ENCODE assay signal across 8 cellular contexts in the genomic region with DNA sequence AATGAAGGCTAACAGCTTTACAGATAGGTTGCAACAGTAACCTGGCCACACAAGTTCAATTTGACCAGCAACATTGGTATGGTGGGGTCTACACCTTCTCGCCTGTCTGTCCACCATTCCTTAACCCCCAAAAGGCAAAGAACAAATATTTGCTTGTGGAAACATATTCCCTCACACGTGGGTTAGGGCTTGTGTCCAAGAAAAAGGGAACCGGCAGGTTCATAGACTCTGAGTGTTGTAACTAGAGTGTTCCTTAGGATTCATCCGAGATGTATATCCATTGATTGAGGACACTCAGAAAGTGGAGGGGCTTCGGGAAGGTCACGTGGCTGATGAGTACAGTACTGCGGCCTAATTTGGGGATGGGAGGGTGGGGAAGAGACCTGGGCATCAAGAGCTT. TPM values are rescaled to one million over a fixed set of nuclear protein-coding genes. Genes with fewer than 3 reads are reported as not detected.
DNase-seq lines count a peak whose midpoint lies in the region; ATAC-seq and TF ChIP-seq lines count a peak whose summit lies in the region.

No MANE protein-coding gene starts in this region.

- H3F3A ChIP-seq in DOHH2 (ENCODE audit: control insufficient read depth, insufficient read depth), result no peaks in the 10 kb centered on the region

- ATAC-seq in HG03095 (IDR thresholded peaks at IDR 0.05; ENCODE audit: unreplicated experiment), result no peak
- ATAC-seq in GM21360 (IDR thresholded peaks at IDR 0.05; ENCODE audit: unreplicated experiment), result no peak
- no peak for ATAC-seq in HG03139 (IDR thresholded peaks at IDR 0.05; ENCODE audit: unreplicated experiment)

- no peaks in the 10 kb centered on the region for H3K79me2 ChIP-seq in DOHH2 (ENCODE audit: control insufficient read depth, low read length)

- H4K20me1 ChIP-seq in DOHH2 (ENCODE audit: control insufficient read depth, insufficient read depth, low read depth, low read length), result no peaks in the 10 kb centered on the region

- H3K9me2 ChIP-seq in DOHH2 (replicated peaks; ENCODE audit: control insufficient read depth, low read length), result no peaks in the 10 kb centered on the region

- DNase-seq in SK-N-MC (ENCODE audit: low read depth, low spot score) (no peak), fibroblast of peridontal ligament (ENCODE audit: extremely low read depth) (peak; percentile 29), renal cortical epithelial cell (ENCODE audit: low read depth) (peak; percentile 28), NCI-H187 treated with DMSO at 0.1 percent for 48 hours (lab: John Stamatoyannopoulos, UW) (no peak)

- H3K4me3 ChIP-seq in DOHH2 (ENCODE audit: low read length) (no peak overlapping the region), SK-N-MC (no peak overlapping the region)

- peak overlapping the region; percentile 89 for H3K4me2 ChIP-seq in DOHH2 (ENCODE audit: low read length)

- no peaks in the 10 kb centered on the region for H3K9me3 ChIP-seq in DOHH2 (ENCODE audit: control insufficient read depth, insufficient read depth, low read length)
- H3K9me3 ChIP-seq in SK-N-MC (ENCODE audit: low read depth, low read length), result no peaks in the 10 kb centered on the region

- no peaks in the 10 kb centered on the region for H3K36me3 ChIP-seq in DOHH2 (ENCODE audit: control insufficient read depth, low read length)
- H3K36me3 ChIP-seq in SK-N-MC (ENCODE audit: insufficient read depth, low read length), result no peaks in the 10 kb centered on the region

- H3K4me1 ChIP-seq in DOHH2 (ENCODE audit: control insufficient read depth, low read length), result peaks cover 9% of the 10 kb centered on the region; the same call in 1 of the 2 replicates

- no peak overlapping the region for H3K27ac ChIP-seq in DOHH2 (ENCODE audit: low read depth, low read length)
- H3K27ac ChIP-seq in SK-N-MC, result peak overlapping the region; percentile 87; the same call in 1 of the 2 replicates

- H3K27me3 ChIP-seq in DOHH2 (ENCODE audit: control insufficient read depth, low read length), result peaks cover 27% of the 10 kb centered on the region

- no peak for TF ChIP-seq CTCF in DOHH2 (IDR thresholded peaks at IDR 0.05; ENCODE audit: low read depth, low read length, poor library complexity, severe bottlenecking)

- no peak overlapping the region for H3K9ac ChIP-seq in SK-N-MC (ENCODE audit: insufficient read length)

RNA-seq across cellular contexts. Expression of gene C4orf51, which starts 54.1 kb away (rescaled TPM):
- total RNA-seq in renal cortical epithelial cell, result not detected in 2 replicates

Comparison
In these comparisons a context has a peak if more than half of its experiments do, and no peak if none do; other contexts are left out.
1. DNase-seq: peak in fibroblast of peridontal ligament (single experiment) and renal cortical epithelial cell (single experiment); none in SK-N-MC (single experiment) and NCI-H187 treated with DMSO at 0.1 percent for 48 hours (single experiment).